ENCODE assay signal across 1 cellular context in genomic region chr2:10447300-10448207, GRCh38.
TF ChIP-seq lines count a peak whose summit lies in the region.

No MANE protein-coding gene starts in this region.

TF ChIP-seq in HepG2, 621 proteins besides CTCF, POLR2A, EP300 and RAD21 (continued from another document and continues in another):
- peak; percentile 61 for TF ChIP-seq ZBTB14 (CRISPR knock-in tag; IDR thresholded peaks at IDR 0.05)
- no peak; the same call in 1 of the 2 replicates for TF ChIP-seq CEBPG (CRISPR knock-in tag; IDR thresholded peaks at IDR 0.05)
- no peak for TF ChIP-seq ATRX (CRISPR knock-in tag; IDR thresholded peaks at IDR 0.05; ENCODE audit: borderline replicate concordance)
- TF ChIP-seq SSRP1 (CRISPR knock-in tag; IDR thresholded peaks at IDR 0.05) = no peak
- TF ChIP-seq ZKSCAN1 (IDR thresholded peaks at IDR 0.05; ENCODE audit: low read length) = no peak
- no peak for TF ChIP-seq ZFP62 (CRISPR knock-in tag; IDR thresholded peaks at IDR 0.05)
- peak; percentile 99; the same call in 1 of the 2 replicates for TF ChIP-seq PAX8 (CRISPR knock-in tag; IDR thresholded peaks at IDR 0.05; ENCODE audit: borderline replicate concordance)
- TF ChIP-seq NR3C1 (CRISPR knock-in tag; IDR thresholded peaks at IDR 0.05) = no peak
- TF ChIP-seq, protein P1, sequence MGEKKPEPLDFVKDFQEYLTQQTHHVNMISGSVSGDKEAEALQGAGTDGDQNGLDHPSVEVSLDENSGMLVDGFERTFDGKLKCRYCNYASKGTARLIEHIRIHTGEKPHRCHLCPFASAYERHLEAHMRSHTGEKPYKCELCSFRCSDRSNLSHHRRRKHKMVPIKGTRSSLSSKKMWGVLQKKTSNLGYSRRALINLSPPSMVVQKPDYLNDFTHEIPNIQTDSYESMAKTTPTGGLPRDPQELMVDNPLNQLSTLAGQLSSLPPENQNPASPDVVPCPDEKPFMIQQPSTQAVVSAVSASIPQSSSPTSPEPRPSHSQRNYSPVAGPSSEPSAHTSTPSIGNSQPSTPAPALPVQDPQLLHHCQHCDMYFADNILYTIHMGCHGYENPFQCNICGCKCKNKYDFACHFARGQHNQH (CRISPR knock-in tag; IDR thresholded peaks at IDR 0.05) = peak; percentile 70; the same call in 1 of the 2 replicates
- TF ChIP-seq POLR2AphosphoS2 (IDR thresholded peaks at IDR 0.05; ENCODE audit: low read depth, low read length) = no peak
- no peak for TF ChIP-seq GATAD1 (CRISPR knock-in tag; IDR thresholded peaks at IDR 0.05)
- TF ChIP-seq NFE2L2 (IDR thresholded peaks at IDR 0.05; ENCODE audit: low read length) = no peak; the same call in 1 of the 2 replicates
- no peak for TF ChIP-seq NCOA1 (CRISPR knock-in tag; IDR thresholded peaks at IDR 0.05)
- TF ChIP-seq ZNF350 (CRISPR knock-in tag; IDR thresholded peaks at IDR 0.05; ENCODE audit: borderline replicate concordance, low read depth) = no peak
- TF ChIP-seq ZNF710 (CRISPR knock-in tag; IDR thresholded peaks at IDR 0.05; ENCODE audit: borderline replicate concordance) = peak; percentile 45
- no peak for TF ChIP-seq XBP1 (CRISPR knock-in tag; IDR thresholded peaks at IDR 0.05)
- no peak for TF ChIP-seq ZSCAN29 (CRISPR knock-in tag; conservative IDR thresholded peaks at IDR 0.05)
- TF ChIP-seq GLI4 (CRISPR knock-in tag; IDR thresholded peaks at IDR 0.05; ENCODE audit: borderline replicate concordance) = peak; percentile 86; the same call in 1 of the 2 replicates
- TF ChIP-seq ARNT (IDR thresholded peaks at IDR 0.05) = no peak
- TF ChIP-seq HMGA1 (CRISPR knock-in tag; conservative IDR thresholded peaks at IDR 0.05) = no peak
- TF ChIP-seq NR0B2 (CRISPR knock-in tag; IDR thresholded peaks at IDR 0.05) = peak; percentile 98; the same call in 1 of the 2 replicates
- peak; percentile 93; the same call in 1 of the 2 replicates for TF ChIP-seq DNMT1 (CRISPR knock-in tag; IDR thresholded peaks at IDR 0.05)
- peak; percentile 93 for TF ChIP-seq ZNF234 (CRISPR knock-in tag; conservative IDR thresholded peaks at IDR 0.05)
- TF ChIP-seq ZNF747 (CRISPR knock-in tag; IDR thresholded peaks at IDR 0.05; ENCODE audit: borderline replicate concordance) = peak; percentile 67; the same call in 1 of the 2 replicates
- peak; percentile 84; the same call in 1 of the 2 replicates for TF ChIP-seq BATF2 (CRISPR knock-in tag; IDR thresholded peaks at IDR 0.05)
- TF ChIP-seq, protein P2, sequence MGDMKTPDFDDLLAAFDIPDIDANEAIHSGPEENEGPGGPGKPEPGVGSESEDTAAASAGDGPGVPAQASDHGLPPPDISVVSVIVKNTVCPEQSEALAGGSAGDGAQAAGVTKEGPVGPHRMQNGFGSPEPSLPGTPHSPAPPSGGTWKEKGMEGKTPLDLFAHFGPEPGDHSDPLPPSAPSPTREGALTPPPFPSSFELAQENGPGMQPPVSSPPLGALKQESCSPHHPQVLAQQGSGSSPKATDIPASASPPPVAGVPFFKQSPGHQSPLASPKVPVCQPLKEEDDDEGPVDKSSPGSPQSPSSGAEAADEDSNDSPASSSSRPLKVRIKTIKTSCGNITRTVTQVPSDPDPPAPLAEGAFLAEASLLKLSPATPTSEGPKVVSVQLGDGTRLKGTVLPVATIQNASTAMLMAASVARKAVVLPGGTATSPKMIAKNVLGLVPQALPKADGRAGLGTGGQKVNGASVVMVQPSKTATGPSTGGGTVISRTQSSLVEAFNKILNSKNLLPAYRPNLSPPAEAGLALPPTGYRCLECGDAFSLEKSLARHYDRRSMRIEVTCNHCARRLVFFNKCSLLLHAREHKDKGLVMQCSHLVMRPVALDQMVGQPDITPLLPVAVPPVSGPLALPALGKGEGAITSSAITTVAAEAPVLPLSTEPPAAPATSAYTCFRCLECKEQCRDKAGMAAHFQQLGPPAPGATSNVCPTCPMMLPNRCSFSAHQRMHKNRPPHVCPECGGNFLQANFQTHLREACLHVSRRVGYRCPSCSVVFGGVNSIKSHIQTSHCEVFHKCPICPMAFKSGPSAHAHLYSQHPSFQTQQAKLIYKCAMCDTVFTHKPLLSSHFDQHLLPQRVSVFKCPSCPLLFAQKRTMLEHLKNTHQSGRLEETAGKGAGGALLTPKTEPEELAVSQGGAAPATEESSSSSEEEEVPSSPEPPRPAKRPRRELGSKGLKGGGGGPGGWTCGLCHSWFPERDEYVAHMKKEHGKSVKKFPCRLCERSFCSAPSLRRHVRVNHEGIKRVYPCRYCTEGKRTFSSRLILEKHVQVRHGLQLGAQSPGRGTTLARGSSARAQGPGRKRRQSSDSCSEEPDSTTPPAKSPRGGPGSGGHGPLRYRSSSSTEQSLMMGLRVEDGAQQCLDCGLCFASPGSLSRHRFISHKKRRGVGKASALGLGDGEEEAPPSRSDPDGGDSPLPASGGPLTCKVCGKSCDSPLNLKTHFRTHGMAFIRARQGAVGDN (CRISPR knock-in tag; IDR thresholded peaks at IDR 0.05) = peak; percentile 90
- TF ChIP-seq BRF2 (CRISPR knock-in tag; IDR thresholded peaks at IDR 0.05) = peak; percentile 98
- TF ChIP-seq SMAD3 (CRISPR knock-in tag; IDR thresholded peaks at IDR 0.05) = 0 out of 2 replicates have a peak, but pooled peaks have one; percentile 35
- no peak for TF ChIP-seq TP53 (CRISPR knock-in tag; conservative IDR thresholded peaks at IDR 0.05)
- TF ChIP-seq, protein P3, sequence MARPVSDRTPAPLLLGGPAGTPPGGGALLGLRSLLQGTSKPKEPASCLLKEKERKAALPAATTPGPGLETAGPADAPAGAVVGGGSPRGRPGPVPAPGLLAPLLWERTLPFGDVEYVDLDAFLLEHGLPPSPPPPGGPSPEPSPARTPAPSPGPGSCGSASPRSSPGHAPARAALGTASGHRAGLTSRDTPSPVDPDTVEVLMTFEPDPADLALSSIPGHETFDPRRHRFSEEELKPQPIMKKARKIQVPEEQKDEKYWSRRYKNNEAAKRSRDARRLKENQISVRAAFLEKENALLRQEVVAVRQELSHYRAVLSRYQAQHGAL (CRISPR knock-in tag; IDR thresholded peaks at IDR 0.05; ENCODE audit: not compliant biosample characterization) = no peak
- TF ChIP-seq ZNF30 (CRISPR knock-in tag; IDR thresholded peaks at IDR 0.05) = no peak
- TF ChIP-seq, protein P4, sequence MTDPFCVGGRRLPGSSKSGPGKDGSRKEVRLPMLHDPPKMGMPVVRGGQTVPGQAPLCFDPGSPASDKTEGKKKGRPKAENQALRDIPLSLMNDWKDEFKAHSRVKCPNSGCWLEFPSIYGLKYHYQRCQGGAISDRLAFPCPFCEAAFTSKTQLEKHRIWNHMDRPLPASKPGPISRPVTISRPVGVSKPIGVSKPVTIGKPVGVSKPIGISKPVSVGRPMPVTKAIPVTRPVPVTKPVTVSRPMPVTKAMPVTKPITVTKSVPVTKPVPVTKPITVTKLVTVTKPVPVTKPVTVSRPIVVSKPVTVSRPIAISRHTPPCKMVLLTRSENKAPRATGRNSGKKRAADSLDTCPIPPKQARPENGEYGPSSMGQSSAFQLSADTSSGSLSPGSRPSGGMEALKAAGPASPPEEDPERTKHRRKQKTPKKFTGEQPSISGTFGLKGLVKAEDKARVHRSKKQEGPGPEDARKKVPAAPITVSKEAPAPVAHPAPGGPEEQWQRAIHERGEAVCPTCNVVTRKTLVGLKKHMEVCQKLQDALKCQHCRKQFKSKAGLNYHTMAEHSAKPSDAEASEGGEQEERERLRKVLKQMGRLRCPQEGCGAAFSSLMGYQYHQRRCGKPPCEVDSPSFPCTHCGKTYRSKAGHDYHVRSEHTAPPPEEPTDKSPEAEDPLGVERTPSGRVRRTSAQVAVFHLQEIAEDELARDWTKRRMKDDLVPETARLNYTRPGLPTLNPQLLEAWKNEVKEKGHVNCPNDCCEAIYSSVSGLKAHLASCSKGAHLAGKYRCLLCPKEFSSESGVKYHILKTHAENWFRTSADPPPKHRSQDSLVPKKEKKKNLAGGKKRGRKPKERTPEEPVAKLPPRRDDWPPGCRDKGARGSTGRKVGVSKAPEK (CRISPR knock-in tag; IDR thresholded peaks at IDR 0.05; ENCODE audit: borderline replicate concordance) = no peak
- TF ChIP-seq, protein P5, sequence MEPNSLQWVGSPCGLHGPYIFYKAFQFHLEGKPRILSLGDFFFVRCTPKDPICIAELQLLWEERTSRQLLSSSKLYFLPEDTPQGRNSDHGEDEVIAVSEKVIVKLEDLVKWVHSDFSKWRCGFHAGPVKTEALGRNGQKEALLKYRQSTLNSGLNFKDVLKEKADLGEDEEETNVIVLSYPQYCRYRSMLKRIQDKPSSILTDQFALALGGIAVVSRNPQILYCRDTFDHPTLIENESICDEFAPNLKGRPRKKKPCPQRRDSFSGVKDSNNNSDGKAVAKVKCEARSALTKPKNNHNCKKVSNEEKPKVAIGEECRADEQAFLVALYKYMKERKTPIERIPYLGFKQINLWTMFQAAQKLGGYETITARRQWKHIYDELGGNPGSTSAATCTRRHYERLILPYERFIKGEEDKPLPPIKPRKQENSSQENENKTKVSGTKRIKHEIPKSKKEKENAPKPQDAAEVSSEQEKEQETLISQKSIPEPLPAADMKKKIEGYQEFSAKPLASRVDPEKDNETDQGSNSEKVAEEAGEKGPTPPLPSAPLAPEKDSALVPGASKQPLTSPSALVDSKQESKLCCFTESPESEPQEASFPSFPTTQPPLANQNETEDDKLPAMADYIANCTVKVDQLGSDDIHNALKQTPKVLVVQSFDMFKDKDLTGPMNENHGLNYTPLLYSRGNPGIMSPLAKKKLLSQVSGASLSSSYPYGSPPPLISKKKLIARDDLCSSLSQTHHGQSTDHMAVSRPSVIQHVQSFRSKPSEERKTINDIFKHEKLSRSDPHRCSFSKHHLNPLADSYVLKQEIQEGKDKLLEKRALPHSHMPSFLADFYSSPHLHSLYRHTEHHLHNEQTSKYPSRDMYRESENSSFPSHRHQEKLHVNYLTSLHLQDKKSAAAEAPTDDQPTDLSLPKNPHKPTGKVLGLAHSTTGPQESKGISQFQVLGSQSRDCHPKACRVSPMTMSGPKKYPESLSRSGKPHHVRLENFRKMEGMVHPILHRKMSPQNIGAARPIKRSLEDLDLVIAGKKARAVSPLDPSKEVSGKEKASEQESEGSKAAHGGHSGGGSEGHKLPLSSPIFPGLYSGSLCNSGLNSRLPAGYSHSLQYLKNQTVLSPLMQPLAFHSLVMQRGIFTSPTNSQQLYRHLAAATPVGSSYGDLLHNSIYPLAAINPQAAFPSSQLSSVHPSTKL (CRISPR knock-in tag; IDR thresholded peaks at IDR 0.05) = no peak
